Comparison of ENCODE assay signal across 20 cellular contexts in the genomic region with DNA sequence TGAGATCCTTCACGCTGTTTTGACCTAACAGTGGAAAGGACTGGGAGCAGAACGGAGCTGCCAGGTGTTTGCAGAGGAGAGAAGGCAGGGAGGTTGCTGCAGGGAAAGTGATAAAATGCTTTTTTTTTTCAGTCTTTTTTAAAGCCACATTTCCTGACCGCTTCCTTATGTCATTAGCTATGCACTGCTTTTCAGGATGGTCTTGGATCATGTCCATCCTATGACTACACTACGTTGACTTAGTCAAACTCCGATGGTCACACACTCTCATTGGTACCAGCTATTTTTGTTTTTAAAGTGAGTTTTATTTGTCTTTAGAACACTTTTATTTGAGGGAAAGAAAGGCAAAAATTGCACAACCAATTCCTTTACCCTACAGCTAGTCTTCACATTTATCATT.
A peak's percentile ranks its signal among the peaks of the same experiment; 100 is the strongest.
DNase-seq lines count a peak whose midpoint lies in the region; ATAC-seq and TF ChIP-seq lines count a peak whose summit lies in the region.
"Had no signal": no experiment of that assay in that cellular context is flagged by ENCODE, and none has a peak within 500 bp of the region (broad histone marks: within the 10 kb centered on the region; RNA-seq: fewer than 3 reads in every experiment).

No MANE protein-coding gene starts in this region.

- no peaks in the 10 kb centered on the region for H3K9me2 ChIP-seq in PC-3 (replicated peaks; ENCODE audit: low read length)
- H3K9me2 ChIP-seq: SK-N-SH had no signal

- no peaks in the 10 kb centered on the region for H3K9me3 ChIP-seq in PC-3 (ENCODE audit: low read length)
- H3K9me3 ChIP-seq: BLaER1, SK-N-SH had no signal

- H3K27ac Mint-ChIP-seq in activated CD8-positive, alpha-beta T cell treated with anti-CD3 and anti-CD28 coated beads for 36 hours, result no peak overlapping the region
- H3K27ac Mint-ChIP-seq: CD4-positive, CD25-positive, alpha-beta regulatory T cell had no signal

- H3K36me3 ChIP-seq in PC-3 (ENCODE audit: low read depth, low read length), result no peaks in the 10 kb centered on the region
- H3K36me3 ChIP-seq: BLaER1 had no signal

- H3K4me1 Mint-ChIP-seq in activated CD8-positive, alpha-beta T cell treated with anti-CD3 and anti-CD28 coated beads for 36 hours (ENCODE audit: low read depth), result peaks cover 5% of the 10 kb centered on the region
- H3K4me1 Mint-ChIP-seq: CD4-positive, CD25-positive, alpha-beta regulatory T cell had no signal

- H3K9me3 Mint-ChIP-seq in activated CD8-positive, alpha-beta T cell treated with anti-CD3 and anti-CD28 coated beads for 36 hours, result peaks cover 3% of the 10 kb centered on the region

- no peaks in the 10 kb centered on the region for H4K20me1 ChIP-seq in PC-3 (ENCODE audit: low read length)
- H4K20me1 ChIP-seq: BLaER1 had no signal

- H3K9ac ChIP-seq in PC-3 (ENCODE audit: low read length), result no peak overlapping the region
- H3K9ac ChIP-seq: BLaER1, SK-N-SH had no signal

- H3K27me3 Mint-ChIP-seq in activated CD8-positive, alpha-beta T cell treated with anti-CD3 and anti-CD28 coated beads for 36 hours, result no peaks in the 10 kb centered on the region

- peaks cover 65% of the 10 kb centered on the region for H3K27me3 ChIP-seq in PC-3 (ENCODE audit: low read length)
- H3K27me3 ChIP-seq: BLaER1 had no signal

- H3F3A ChIP-seq in PC-3 (ENCODE audit: low read length, unreplicated experiment), result no peaks in the 10 kb centered on the region

- no peak overlapping the region for H3K4me3 Mint-ChIP-seq in activated CD8-positive, alpha-beta T cell treated with anti-CD3 and anti-CD28 coated beads for 36 hours
- H3K4me3 Mint-ChIP-seq: CD4-positive, CD25-positive, alpha-beta regulatory T cell had no signal

- POLR2A ChIA-PET in PC-3 (lab: Charles Lee; ENCODE audit: unreplicated experiment), result interaction anchor here (0.6 kb wide), 1 partner anchor 10 kb away, joined by 3 read pairs; no protein-coding TSS in a partner anchor
- POLR2A ChIA-PET in activated CD8-positive, alpha-beta T cell treated with anti-CD3 and anti-CD28 coated beads for 36 hours (lab: Charles Lee), result no interaction called here

- H3K27ac ChIP-seq in PC-3 (ENCODE audit: low read length), result no peak overlapping the region
- H3K27ac ChIP-seq: BLaER1 had no signal

- BruUV-seq in PC-3 (replicated peaks; lab: Mats Ljungman, UMichigan), result no TSS peak

- no peak overlapping the region for H2AFZ ChIP-seq in PC-3 (ENCODE audit: low read length)

- no peak for TF ChIP-seq CTCF in PC-3 (conservative IDR thresholded peaks at IDR 0.05; ENCODE audit: low read depth, low read length)
- no peak for TF ChIP-seq CTCF in activated CD8-positive, alpha-beta T cell treated with anti-CD3 and anti-CD28 coated beads for 36 hours (IDR thresholded peaks at IDR 0.05)

- H3K4me3 ChIP-seq in PC-3 (ENCODE audit: low read length), result no peak overlapping the region
- H3K4me3 ChIP-seq: BLaER1 had no signal

- CTCF ChIA-PET in PC-3 (lab: Charles Lee), result no interaction called here
- CTCF ChIA-PET in activated CD8-positive, alpha-beta T cell treated with anti-CD3 and anti-CD28 coated beads for 36 hours (lab: Charles Lee), result interaction anchor here (1.1 to 1.5 kb wide), 2 partner anchors 60 to 189 kb away, joined by 4 read pairs; no protein-coding TSS in a partner anchor

- H3K79me2 ChIP-seq in PC-3 (ENCODE audit: low read length), result no peaks in the 10 kb centered on the region

- no peak for ATAC-seq in PC-3
- ATAC-seq in activated CD8-positive, alpha-beta T cell treated with anti-CD3 and anti-CD28 coated beads for 36 hours, result no peak
- no peak for ATAC-seq in GM18909 (IDR thresholded peaks at IDR 0.05; ENCODE audit: poor library complexity, unreplicated experiment)

- DNase-seq in NCI-H2029 (lab: John Stamatoyannopoulos, UW), result peak; percentile 41
- no peak for DNase-seq in NCI-H2029 treated with DMSO at 0.1 percent for 48 hours (lab: John Stamatoyannopoulos, UW)
- peak; percentile 34 for DNase-seq in A172 (ENCODE audit: low spot score)
- DNase-seq in EL, result peak; percentile 4
- peak; percentile 19 for DNase-seq in PC-3
- no peak for DNase-seq in activated CD8-positive, alpha-beta T cell treated with anti-CD3 and anti-CD28 coated beads for 36 hours
- no peak for DNase-seq in GOT3 (lab: John Stamatoyannopoulos, UW)
- DNase-seq: CD4-positive, CD25-positive, alpha-beta regulatory T cell; GF-D8; H7; KG1; MM.1S; NCI-H1092 treated with DMSO at 0.1 percent for 48 hours; NCI-H1436 treated with DMSO at 0.1 percent for 48 hours; NCI-H2081; NCI-H526 treated with DMSO at 0.1 percent for 48 hours; SK-N-SH; T-helper 2 cell had no signal

- intact Hi-C loops in PC-3 (cut with micrococcal nuclease), result no loop called here
- intact Hi-C loops in activated CD8-positive, alpha-beta T cell treated with anti-CD3 and anti-CD28 coated beads for 36 hours (cut with micrococcal nuclease), result no loop called here

- no peaks in the 10 kb centered on the region for H3K4me1 ChIP-seq in PC-3 (ENCODE audit: insufficient read depth, low read length)
- H3K4me1 ChIP-seq: BLaER1 had no signal

- no peaks in the 10 kb centered on the region for H3K36me3 Mint-ChIP-seq in activated CD8-positive, alpha-beta T cell treated with anti-CD3 and anti-CD28 coated beads for 36 hours (ENCODE audit: low read depth)
- H3K36me3 Mint-ChIP-seq: CD4-positive, CD25-positive, alpha-beta regulatory T cell had no signal

- no peak overlapping the region for H3K4me2 ChIP-seq in PC-3 (ENCODE audit: low read length)
- H3K4me2 ChIP-seq: BLaER1, SK-N-SH had no signal

Comparison
In these comparisons a context has a peak if more than half of its experiments do, and no peak if none do; other contexts are left out.
1. DNase-seq: peak in NCI-H2029 (single experiment), A172 (single experiment), EL (single experiment) and PC-3 (single experiment); none in NCI-H2029 treated with DMSO at 0.1 percent for 48 hours (single experiment), activated CD8-positive, alpha-beta T cell treated with anti-CD3 and anti-CD28 coated beads for 36 hours (single experiment) and GOT3 (single experiment).